ENCODE assay signal across 12 cellular contexts in the genomic region with DNA sequence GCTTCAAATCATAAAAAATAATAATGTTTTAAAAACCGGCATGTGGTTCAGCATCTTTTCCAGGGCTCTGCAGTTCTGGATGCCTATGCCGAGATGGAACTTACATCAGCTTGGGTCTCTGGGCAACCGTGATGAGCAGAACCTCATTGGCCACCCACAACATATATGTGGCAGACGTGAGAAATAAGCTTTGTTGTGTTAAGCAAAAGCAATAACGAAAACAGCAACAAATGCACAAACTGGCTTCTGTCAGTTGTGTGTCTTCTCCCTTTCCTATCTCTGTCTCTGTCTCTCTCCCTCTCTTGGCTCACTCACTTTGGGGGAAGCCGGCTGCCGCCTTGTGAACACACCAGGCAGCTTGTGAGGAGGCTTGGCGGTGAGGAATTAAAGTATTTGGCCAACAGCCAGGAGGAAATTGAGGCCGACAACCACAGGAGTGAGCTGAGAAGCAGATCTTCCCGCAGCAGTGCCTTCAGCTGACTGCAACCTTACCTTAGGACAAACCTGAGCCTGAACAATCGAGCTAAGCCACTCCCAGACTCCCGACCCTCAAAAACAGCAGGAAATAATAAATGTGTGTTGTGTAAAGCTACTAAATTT. TPM values are rescaled to one million over a fixed set of nuclear protein-coding genes. Genes with fewer than 3 reads are reported as not detected.
DNase-seq lines count a peak whose midpoint lies in the region; ATAC-seq and TF ChIP-seq lines count a peak whose summit lies in the region.
"Had no signal": no experiment of that assay in that cellular context is flagged by ENCODE, and none has a peak within 500 bp of the region (broad histone marks: within the 10 kb centered on the region; RNA-seq: fewer than 3 reads in every experiment).

No MANE protein-coding gene starts in this region.

- H3K27me3 Mint-ChIP-seq in activated naive CD8-positive, alpha-beta T cell treated with anti-CD3 and anti-CD28 coated beads, Interleukin-2, amount 10 ng/mL, durations not matched to agents 7 days and 5 days, result peaks cover 11% of the 10 kb centered on the region

- no peaks in the 10 kb centered on the region; the same call in 1 of the 2 replicates for H3K27me3 ChIP-seq in HAP-1 (ENCODE audit: low read depth)
- H3K27me3 ChIP-seq: esophagus squamous epithelium had no signal

- DNase-seq in activated gamma-delta T cell treated with Interleukin-2 at 50 U/mL for 16 hours (peak; percentile 4), activated gamma-delta T cell (lab: John Stamatoyannopoulos, UW) (no peak), NB4 (ENCODE audit: low read depth) (peak; percentile 26), HAP-1 (ENCODE audit: low spot score in 2 of 2) (no peak), SW 1271 (lab: John Stamatoyannopoulos, UW) (no peak)
- peak; percentile 37 for DNase-seq in activated naive CD8-positive, alpha-beta T cell treated with anti-CD3 and anti-CD28 coated beads, Interleukin-2, amount 10 ng/mL, durations not matched to agents 7 days and 5 days
- DNase-seq in stimulated activated naive CD8-positive, alpha-beta T cell treated with anti-CD3 and anti-CD28 coated beads, Interleukin-15, Interleukin-2, amounts not matched to agents 100 U/mL and 50 U/mL, for 24 hours, result peak; percentile 12
- DNase-seq: esophagus squamous epithelium, MM.1S had no signal

- H3K4me3 ChIP-seq in NB4 (ENCODE audit: low read depth, low read length) (no peak overlapping the region), HAP-1 (no peak overlapping the region)
- H3K4me3 ChIP-seq: esophagus squamous epithelium had no signal

- peak overlapping the region; percentile 28 for H3K27ac Mint-ChIP-seq in activated naive CD8-positive, alpha-beta T cell treated with anti-CD3 and anti-CD28 coated beads, Interleukin-2, amount 10 ng/mL, durations not matched to agents 7 days and 5 days
- H3K27ac Mint-ChIP-seq: CD4-positive, CD25-positive, alpha-beta regulatory T cell had no signal

- H3K9me3 ChIP-seq in HAP-1, result no peaks in the 10 kb centered on the region
- H3K9me3 ChIP-seq: esophagus squamous epithelium had no signal

- no peaks in the 10 kb centered on the region for H3K4me1 ChIP-seq in HAP-1
- H3K4me1 ChIP-seq: esophagus squamous epithelium had no signal

- in situ Hi-C loops in HAP-1 (cut with MboI; ENCODE audit: low sequenced_read_pairs), result no loop called here

- H3K4me3 Mint-ChIP-seq in activated naive CD8-positive, alpha-beta T cell treated with anti-CD3 and anti-CD28 coated beads, Interleukin-2, amount 10 ng/mL, durations not matched to agents 7 days and 5 days, result peak overlapping the region; percentile 47

- peaks cover 7% of the 10 kb centered on the region for H3K4me1 Mint-ChIP-seq in activated naive CD8-positive, alpha-beta T cell treated with anti-CD3 and anti-CD28 coated beads, Interleukin-2, amount 10 ng/mL, durations not matched to agents 7 days and 5 days

- ATAC-seq in activated naive CD8-positive, alpha-beta T cell treated with anti-CD3 and anti-CD28 coated beads, Interleukin-2, amount 10 ng/mL, durations not matched to agents 7 days and 5 days (ENCODE audit: low read depth), result peak; percentile 83
- ATAC-seq in stimulated activated naive CD8-positive, alpha-beta T cell treated with anti-CD3 and anti-CD28 coated beads, Interleukin-15, Interleukin-2, amounts not matched to agents 100 U/mL and 50 U/mL, for 24 hours, result peak; percentile 8
- ATAC-seq in HG03280 (IDR thresholded peaks at IDR 0.05; ENCODE audit: unreplicated experiment), result no peak
- ATAC-seq: sciatic nerve had no signal

- TF ChIP-seq POLR2A in NB4 (IDR thresholded peaks at IDR 0.05; ENCODE audit: extremely low read depth, insufficient read length), result no peak

- no peaks in the 10 kb centered on the region for H3K9me3 Mint-ChIP-seq in activated naive CD8-positive, alpha-beta T cell treated with anti-CD3 and anti-CD28 coated beads, Interleukin-2, amount 10 ng/mL, durations not matched to agents 7 days and 5 days
- H3K9me3 Mint-ChIP-seq: CD4-positive, CD25-positive, alpha-beta regulatory T cell had no signal

- POLR2A ChIA-PET in activated naive CD8-positive, alpha-beta T cell treated with anti-CD3 and anti-CD28 coated beads, Interleukin-2, amount 10 ng/mL, durations not matched to agents 7 days and 5 days (lab: Charles Lee), result interaction anchor here (1.5 kb wide), 1 partner anchor 23 kb away, joined by 12 read pairs; a partner anchor contains a TSS

- no peaks in the 10 kb centered on the region for H3K36me3 ChIP-seq in HAP-1 (replicated peaks)
- H3K36me3 ChIP-seq: esophagus squamous epithelium had no signal

- TF ChIP-seq CTCF in NB4 (IDR thresholded peaks at IDR 0.05; ENCODE audit: low read depth, low read length), result no peak

- H3K36me3 Mint-ChIP-seq in activated naive CD8-positive, alpha-beta T cell treated with anti-CD3 and anti-CD28 coated beads, Interleukin-2, amount 10 ng/mL, durations not matched to agents 7 days and 5 days, result no peaks in the 10 kb centered on the region
- H3K36me3 Mint-ChIP-seq: CD4-positive, CD25-positive, alpha-beta regulatory T cell had no signal

RNA-seq across cellular contexts. Expression of a gene that starts 21.9 kb away (rescaled TPM):
- 10 to 100 TPM; 51.9 to 60.7 TPM for total RNA-seq in activated naive CD8-positive, alpha-beta T cell treated with anti-CD3 and anti-CD28 coated beads, Interleukin-2, amount 10 ng/mL, durations not matched to agents 7 days and 5 days

Comparison
In these comparisons a context has a peak if more than half of its experiments do, and no peak if none do; other contexts are left out.
1. DNase-seq: peak in activated gamma-delta T cell treated with Interleukin-2 at 50 U/mL for 16 hours (single experiment), NB4 (single experiment), activated naive CD8-positive, alpha-beta T cell treated with anti-CD3 and anti-CD28 coated beads, Interleukin-2, amount 10 ng/mL, durations not matched to agents 7 days and 5 days (single experiment) and stimulated activated naive CD8-positive, alpha-beta T cell treated with anti-CD3 and anti-CD28 coated beads, Interleukin-15, Interleukin-2, amounts not matched to agents 100 U/mL and 50 U/mL, for 24 hours (single experiment); none in activated gamma-delta T cell (single experiment), HAP-1 (0 of 2) and SW 1271 (0 of 2).